ENCODE assay signal across 27 cellular contexts in the genomic region with DNA sequence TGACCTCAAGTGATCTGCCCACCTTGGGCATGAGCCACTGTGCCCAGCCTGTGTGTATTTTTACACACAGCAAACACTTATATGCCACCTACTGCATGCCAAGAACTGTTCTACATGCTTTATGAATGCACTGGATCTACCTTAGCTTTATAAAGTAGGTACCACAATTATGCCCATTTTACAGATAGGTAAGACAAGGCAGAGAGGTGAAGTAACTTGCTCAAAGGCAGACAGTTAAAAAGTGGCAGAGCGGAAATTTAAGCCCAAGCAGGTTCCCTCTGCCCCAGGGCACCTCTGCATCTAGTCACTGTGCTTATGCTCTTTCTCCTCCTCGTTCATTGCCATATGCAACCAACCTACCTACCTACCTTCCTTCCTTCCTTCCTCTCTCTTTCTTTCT. TPM values are rescaled to one million over a fixed set of nuclear protein-coding genes. Genes with fewer than 3 reads are reported as not detected.
DNase-seq lines count a peak whose midpoint lies in the region; ATAC-seq, FAIRE-seq and TF ChIP-seq lines count a peak whose summit lies in the region.
"Had no signal": no experiment of that assay in that cellular context is flagged by ENCODE, and none has a peak within 500 bp of the region (broad histone marks: within the 10 kb centered on the region; RNA-seq: fewer than 3 reads in every experiment).

No MANE protein-coding gene starts in this region.

- H3K4me2 ChIP-seq in K562 (ENCODE audit: insufficient read depth, low read length) = no peak overlapping the region
- H3K4me2 ChIP-seq: BLaER1 had no signal

- no peak for TF ChIP-seq EP300 in K562 (IDR thresholded peaks at IDR 0.05; ENCODE audit: low read length)

- BruUV-seq in K562 (replicated peaks; lab: Mats Ljungman, UMichigan) = no TSS peak

- TF ChIP-seq RAD21 in K562 (CRISPR knock-in tag; conservative IDR thresholded peaks at IDR 0.05 in 1 of 2, IDR thresholded peaks at IDR 0.05 in 1 of 2) = no peak

- peaks cover 17% of the 10 kb centered on the region for H3K36me3 Mint-ChIP-seq in natural killer cell
- no peaks in the 10 kb centered on the region for H3K36me3 Mint-ChIP-seq in natural killer cell treated with Interleukin-12 subunit alpha and Interleukin-12 subunit beta and Interleukin-15 and Interleukin-18, amount 100 ng/mL, for 72 hours
- H3K36me3 Mint-ChIP-seq: CD14-positive monocyte had no signal

- H3K4me3 Mint-ChIP-seq in natural killer cell = peak overlapping the region; percentile 13
- no peak overlapping the region for H3K4me3 Mint-ChIP-seq in natural killer cell treated with Interleukin-12 subunit alpha and Interleukin-12 subunit beta and Interleukin-15 and Interleukin-18, amount 100 ng/mL, for 72 hours
- H3K4me3 Mint-ChIP-seq: CD14-positive monocyte; CD4-positive, alpha-beta memory T cell; CD4-positive, CD25-positive, alpha-beta regulatory T cell; CD8-positive, alpha-beta memory T cell had no signal

- TF ChIP-seq CTCF in natural killer cell (IDR thresholded peaks at IDR 0.05) (no peak), K562 (IDR thresholded peaks at IDR 0.05 in 2 of 3, conservative IDR thresholded peaks at IDR 0.05 in 1 of 3; ENCODE audit: insufficient read depth in 2 of 3, low read depth in 1 of 3, low read length in 3 of 3) (no peak)

- H3K9me1 ChIP-seq in K562 (ENCODE audit: control insufficient read depth, insufficient read depth, low read length) = no peaks in the 10 kb centered on the region

- no peak overlapping the region for H3K27ac ChIP-seq in K562 (ENCODE audit: extremely low read depth, low read depth, low read length)
- H3K27ac ChIP-seq: BLaER1 had no signal

- H3K79me2 ChIP-seq in K562 (ENCODE audit: control insufficient read depth, insufficient read depth, low read length) = no peaks in the 10 kb centered on the region

- no peak overlapping the region for H3K4me3 ChIP-seq in K562
- H3K4me3 ChIP-seq: BLaER1, GM12878 had no signal

- CTCF ChIA-PET in K562 (lab: Yijun Ruan, JAX; ENCODE audit: low intra/inter-chr PET ratio) = no interaction called here

- H4K20me1 ChIP-seq in K562 (replicated peaks; ENCODE audit: control insufficient read depth, insufficient read depth, low read length) = no peaks in the 10 kb centered on the region

- H3K9me3 Mint-ChIP-seq in natural killer cell = no peaks in the 10 kb centered on the region
- H3K9me3 Mint-ChIP-seq in natural killer cell treated with Interleukin-12 subunit alpha and Interleukin-12 subunit beta and Interleukin-15 and Interleukin-18, amount 100 ng/mL, for 72 hours = no peaks in the 10 kb centered on the region
- H3K9me3 Mint-ChIP-seq: CD4-positive, alpha-beta memory T cell had no signal

- no peaks in the 10 kb centered on the region for H3K9me3 ChIP-seq in K562 (replicated peaks; ENCODE audit: control insufficient read depth, insufficient read depth, low read depth, low read length)
- H3K9me3 ChIP-seq: BE2C had no signal

- H3K4me1 Mint-ChIP-seq in natural killer cell = peaks cover 4 to 9% of the 10 kb centered on the region in 2 donors
- H3K4me1 Mint-ChIP-seq in natural killer cell treated with Interleukin-12 subunit alpha and Interleukin-12 subunit beta and Interleukin-15 and Interleukin-18, amount 100 ng/mL, for 72 hours (ENCODE audit: low read depth in 2 of 2) = no peaks in the 10 kb centered on the region
- H3K4me1 Mint-ChIP-seq: CD14-positive monocyte had no signal

- no peak for DNase-seq in natural killer cell
- DNase-seq in natural killer cell treated with Interleukin-12 subunit alpha and Interleukin-12 subunit beta and Interleukin-15 and Interleukin-18, amount 100 ng/mL, for 72 hours (ENCODE audit: low spot score) = no peak
- DNase-seq in K562 (ENCODE audit: extremely low read depth in 1 of 4, low spot score in 3 of 4) = no peak
- DNase-seq in NCI-H748 (lab: John Stamatoyannopoulos, UW; ENCODE audit: unreplicated experiment) = no peak
- DNase-seq: 8988T; BE2C; C1 segment of cervical spinal cord; CD4-positive, alpha-beta memory T cell; CD4-positive, CD25-positive, alpha-beta regulatory T cell; CD8-positive, alpha-beta memory T cell; COR-L47; DMS 273 treated with DMSO at 0.1 percent for 48 hours; DMS153; DMS53; DMS79; DND-41; EL; GDM1 had no signal

- 0% methylated on average over 2 of the region's 2 CpGs for WGBS in K562 (ENCODE audit: insufficient coverage, low coverage, missing lambda C conversion rate)

- no peak overlapping the region for H2AFZ ChIP-seq in K562 (ENCODE audit: low read depth, low read length)

- H3K4me1 ChIP-seq in K562 (replicated peaks in 1 of 2; ENCODE audit: control insufficient read depth in 2 of 2, insufficient read depth in 2 of 2, low read length in 2 of 2) = peaks cover 0 to 7% of the 10 kb centered on the region in 2 experiments; a peak in 2 of 5 replicates
- H3K4me1 ChIP-seq: BE2C had no signal

- H3K27me3 ChIP-seq in K562 (ENCODE audit: control insufficient read depth in 2 of 2, insufficient read depth in 2 of 2, low read length in 2 of 2) = peaks cover 24 to 67% of the 10 kb centered on the region in 2 experiments
- H3K27me3 ChIP-seq: BE2C, BLaER1 had no signal

- H3K27ac Mint-ChIP-seq in natural killer cell = no peak overlapping the region
- H3K27ac Mint-ChIP-seq in natural killer cell treated with Interleukin-12 subunit alpha and Interleukin-12 subunit beta and Interleukin-15 and Interleukin-18, amount 100 ng/mL, for 72 hours = no peak overlapping the region
- H3K27ac Mint-ChIP-seq: CD4-positive, alpha-beta memory T cell; CD4-positive, CD25-positive, alpha-beta regulatory T cell had no signal

- TF ChIP-seq POLR2A in K562 (conservative IDR thresholded peaks at IDR 0.05) = no peak

- H3K9ac ChIP-seq in K562 (ENCODE audit: insufficient read depth in 1 of 2, low read depth in 2 of 2, low read length in 2 of 2) = no peak overlapping the region
- H3K9ac ChIP-seq: BLaER1 had no signal

- no peaks in the 10 kb centered on the region for H3K36me3 ChIP-seq in K562 (ENCODE audit: control insufficient read depth, insufficient read depth, low read length)
- H3K36me3 ChIP-seq: BE2C had no signal

- ATAC-seq in natural killer cell (no peak), K562 (no peak), HG03520 (IDR thresholded peaks at IDR 0.05; ENCODE audit: unreplicated experiment) (no peak)
- no peak for ATAC-seq in natural killer cell treated with Interleukin-12 subunit alpha and Interleukin-12 subunit beta and Interleukin-15 and Interleukin-18, amount 100 ng/mL, for 72 hours
- ATAC-seq: GM12878 had no signal

- in situ Hi-C loops in K562 (cut with MboI) = no loop called here

- FAIRE-seq in K562 (lab: Jason Lieb, UNC) = no peak
- FAIRE-seq: A204.1, GM12878, GM12892, GM18507 had no signal

- POLR2A ChIA-PET in K562 (lab: Yijun Ruan, JAX) = interaction anchor here (0.7 kb wide), 1 partner anchor 293 kb away, joined by 3 read pairs; no protein-coding TSS in a partner anchor

- H3K27me3 Mint-ChIP-seq in natural killer cell (ENCODE audit: low read depth in 2 of 2) = no peaks in the 10 kb centered on the region
- no peaks in the 10 kb centered on the region for H3K27me3 Mint-ChIP-seq in natural killer cell treated with Interleukin-12 subunit alpha and Interleukin-12 subunit beta and Interleukin-15 and Interleukin-18, amount 100 ng/mL, for 72 hours
- H3K27me3 Mint-ChIP-seq: CD4-positive, alpha-beta memory T cell; CD8-positive, alpha-beta memory T cell had no signal

- intact Hi-C loops in natural killer cell (cut with micrococcal nuclease) (no loop called here), K562 (cut with micrococcal nuclease) (no loop called here)

RNA-seq across cellular contexts. Expression of a gene that starts 10.5 kb away (rescaled TPM):
- total RNA-seq in natural killer cell (100 to 1,000 TPM; 159 to 286 (median 203) TPM), K562 (2014; rRNA removed) (0.33 and 0.41 TPM in 2 replicates), K562 (2014; rRNA removed; fragmentation: Illumina TruSeq; extraction: Trizol) (not detected in 2 replicates), K562 (2015; rRNA removed; fragmentation: Illumina TruSeq; extraction: Trizol) (0.30 and 0.33 TPM in 2 replicates), K562 (2021) (0.29 and 1.2 TPM in 2 replicates)
- total RNA-seq in natural killer cell treated with Interleukin-12 subunit alpha and Interleukin-12 subunit beta and Interleukin-15 and Interleukin-18, amount 100 ng/mL, for 72 hours = 10 to 100 TPM in 1 of 2 donors, 1 to 10 TPM in 1; 8.2 to 11.3 TPM
- 2.3 and 5.9 TPM in 2 replicates for total RNA-seq in K562 (2011; cell fraction: chromatin; rRNA removed; ENCODE audit: low replicate concordance)
- 2.6 and 5.5 TPM in 2 replicates for total RNA-seq in K562 (2011; cell fraction: nucleolus; rRNA removed)
- total RNA-seq in K562 (2011; cell fraction: nucleoplasm; rRNA removed) = 2.8 and 3.6 TPM in 2 replicates
- polyA plus RNA-seq in K562 (2011; rRNA removed) (0.28 and 0.57 TPM in 2 replicates), K562 (2014; fragmentation: Illumina TruSeq; extraction: Trizol) (0.30 TPM in 1 of 2 replicates, not detected in the other), K562 (2014; fragmentation: Nextera tagmentation; extraction: Ambion mirVana) (not detected), K562 (2014; rRNA removed) (0.84 and 1.8 TPM in 2 replicates)
- polyA plus RNA-seq in K562 (2011; cell fraction: cytosol; rRNA removed) = 0.72 and 1.2 TPM in 2 replicates
- 3.7 and 14.1 TPM in 2 replicates for polyA plus RNA-seq in K562 (2011; cell fraction: nucleus; rRNA removed)
- polyA plus RNA-seq in K562 (2012) = 0.76 and 1.1 TPM in 2 replicates
- polyA minus RNA-seq in K562 (2011; rRNA and poly(A)+ RNA removed) = 0.30 and 0.53 TPM in 2 replicates
- 1.4 TPM in 1 of 2 replicates, not detected in the other for polyA minus RNA-seq in K562 (2011; cell fraction: cytosol; rRNA and poly(A)+ RNA removed)
- polyA minus RNA-seq in K562 (2011; cell fraction: nucleus; rRNA and poly(A)+ RNA removed) = 1.8 and 6.3 TPM in 2 replicates
- polyA plus RNA-seq: CD14-positive monocyte had no signal

RNA-seq across cellular contexts. Expression of a gene that starts 22.8 kb away (rescaled TPM):
- total RNA-seq in natural killer cell = 1,000 to 10,000 TPM in 2 of 3 donors, 100 to 1,000 TPM in 1; 971 to 1,223 (median 1,014) TPM
- total RNA-seq in natural killer cell treated with Interleukin-12 subunit alpha and Interleukin-12 subunit beta and Interleukin-15 and Interleukin-18, amount 100 ng/mL, for 72 hours = 100 to 1,000 TPM; 216 to 232 TPM
- total RNA-seq in K562 (2011; cell fraction: chromatin; rRNA removed; ENCODE audit: low replicate concordance) = 5.4 and 19.9 TPM in 2 replicates
- total RNA-seq in K562 (2011; cell fraction: nucleolus; rRNA removed) = 7.4 and 10.8 TPM in 2 replicates
- total RNA-seq in K562 (2011; cell fraction: nucleoplasm; rRNA removed) = 7.2 and 14.7 TPM in 2 replicates
- 2.0 and 5.7 TPM in 2 replicates for total RNA-seq in K562 (2014; rRNA removed)
- 2.6 and 2.8 TPM in 2 replicates for total RNA-seq in K562 (2014; rRNA removed; fragmentation: Illumina TruSeq; extraction: Trizol)
- total RNA-seq in K562 (2015; rRNA removed; fragmentation: Illumina TruSeq; extraction: Trizol) = 8.1 and 9.4 TPM in 2 replicates
- total RNA-seq in K562 (2021) = 4.5 and 6.0 TPM in 2 replicates
- 3.5 and 8.1 TPM in 2 replicates for polyA plus RNA-seq in K562 (2011; rRNA removed)
- polyA plus RNA-seq in K562 (2011; cell fraction: cytosol; rRNA removed) = 4.3 and 17.3 TPM in 2 replicates
- 5.6 and 11.4 TPM in 2 replicates for polyA plus RNA-seq in K562 (2011; cell fraction: nucleus; rRNA removed)
- polyA plus RNA-seq in K562 (2012) = 10.8 and 26.9 TPM in 2 replicates
- 5.3 and 5.6 TPM in 2 replicates for polyA plus RNA-seq in K562 (2014; fragmentation: Illumina TruSeq; extraction: Trizol)
- polyA plus RNA-seq in K562 (2014; fragmentation: Nextera tagmentation; extraction: Ambion mirVana) = under 1 TPM; 0.78 to 0.82 TPM
- polyA plus RNA-seq in K562 (2014; rRNA removed) = 3.0 and 4.3 TPM in 2 replicates
- polyA minus RNA-seq in K562 (2011; rRNA and poly(A)+ RNA removed) = 3.7 and 10.6 TPM in 2 replicates
- 5.9 and 10.6 TPM in 2 replicates for polyA minus RNA-seq in K562 (2011; cell fraction: cytosol; rRNA and poly(A)+ RNA removed)
- polyA minus RNA-seq in K562 (2011; cell fraction: nucleus; rRNA and poly(A)+ RNA removed) = 6.1 and 9.4 TPM in 2 replicates
- total RNA-seq: Daoy, G401 had no signal

RNA-seq across cellular contexts. Expression of a gene that starts 30.4 kb away (rescaled TPM):
- total RNA-seq in natural killer cell = not detected
- total RNA-seq in natural killer cell treated with Interleukin-12 subunit alpha and Interleukin-12 subunit beta and Interleukin-15 and Interleukin-18, amount 100 ng/mL, for 72 hours = not detected
- not detected in 2 replicates for total RNA-seq in K562 (2011; cell fraction: chromatin; rRNA removed; ENCODE audit: low replicate concordance)
- not detected in 2 replicates for total RNA-seq in K562 (2011; cell fraction: nucleolus; rRNA removed)
- not detected in 2 replicates for total RNA-seq in K562 (2011; cell fraction: nucleoplasm; rRNA removed)
- total RNA-seq in K562 (2014; rRNA removed) = not detected in 2 replicates
- not detected in 2 replicates for total RNA-seq in K562 (2014; rRNA removed; fragmentation: Illumina TruSeq; extraction: Trizol)
- not detected in 2 replicates for total RNA-seq in K562 (2015; rRNA removed; fragmentation: Illumina TruSeq; extraction: Trizol)
- total RNA-seq in K562 (2021) = not detected in 2 replicates
- polyA plus RNA-seq in K562 (2011; rRNA removed) = not detected in 2 replicates
- not detected in 2 replicates for polyA plus RNA-seq in K562 (2011; cell fraction: cytosol; rRNA removed)
- not detected in 2 replicates for polyA plus RNA-seq in K562 (2011; cell fraction: nucleus; rRNA removed)
- not detected in 2 replicates for polyA plus RNA-seq in K562 (2012)
- not detected in 2 replicates for polyA plus RNA-seq in K562 (2014; fragmentation: Illumina TruSeq; extraction: Trizol)
- polyA plus RNA-seq in K562 (2014; fragmentation: Nextera tagmentation; extraction: Ambion mirVana) = not detected
- not detected in 2 replicates for polyA plus RNA-seq in K562 (2014; rRNA removed)
- not detected in 2 replicates for polyA minus RNA-seq in K562 (2011; rRNA and poly(A)+ RNA removed)
- polyA minus RNA-seq in K562 (2011; cell fraction: cytosol; rRNA and poly(A)+ RNA removed) = not detected in 2 replicates
- polyA minus RNA-seq in K562 (2011; cell fraction: nucleus; rRNA and poly(A)+ RNA removed) = not detected in 2 replicates
- total RNA-seq: CD4-positive, alpha-beta memory T cell; CD4-positive, CD25-positive, alpha-beta regulatory T cell; CD8-positive, alpha-beta memory T cell; Daoy; G401; GM12878 had no signal
- polyA plus RNA-seq: CD14-positive monocyte; CD4-positive, alpha-beta memory T cell; CD4-positive, CD25-positive, alpha-beta regulatory T cell; CD8-positive, alpha-beta memory T cell; GM12878 had no signal

Comparison
In these comparisons a context has a peak if more than half of its experiments do, and no peak if none do; other contexts are left out.
1. RNA of a gene that starts 10.5 kb away (total RNA-seq): 159 to 286 TPM in natural killer cell; 8.2 to 11.3 TPM in natural killer cell treated with Interleukin-12 subunit alpha and Interleukin-12 subunit beta and Interleukin-15 and Interleukin-18, amount 100 ng/mL, for 72 hours and 0.29 to 5.9 TPM in K562; every median in the first group is over 10 times any median in the second.
2. RNA of a gene that starts 22.8 kb away (total RNA-seq): 971 to 1,223 TPM in natural killer cell and 216 to 232 TPM in natural killer cell treated with Interleukin-12 subunit alpha and Interleukin-12 subunit beta and Interleukin-15 and Interleukin-18, amount 100 ng/mL, for 72 hours; 2.0 to 19.9 TPM in K562; every median in the first group is over 10 times any median in the second.